Comparison of ENCODE assay signal across 1 cellular context in the genomic region with DNA sequence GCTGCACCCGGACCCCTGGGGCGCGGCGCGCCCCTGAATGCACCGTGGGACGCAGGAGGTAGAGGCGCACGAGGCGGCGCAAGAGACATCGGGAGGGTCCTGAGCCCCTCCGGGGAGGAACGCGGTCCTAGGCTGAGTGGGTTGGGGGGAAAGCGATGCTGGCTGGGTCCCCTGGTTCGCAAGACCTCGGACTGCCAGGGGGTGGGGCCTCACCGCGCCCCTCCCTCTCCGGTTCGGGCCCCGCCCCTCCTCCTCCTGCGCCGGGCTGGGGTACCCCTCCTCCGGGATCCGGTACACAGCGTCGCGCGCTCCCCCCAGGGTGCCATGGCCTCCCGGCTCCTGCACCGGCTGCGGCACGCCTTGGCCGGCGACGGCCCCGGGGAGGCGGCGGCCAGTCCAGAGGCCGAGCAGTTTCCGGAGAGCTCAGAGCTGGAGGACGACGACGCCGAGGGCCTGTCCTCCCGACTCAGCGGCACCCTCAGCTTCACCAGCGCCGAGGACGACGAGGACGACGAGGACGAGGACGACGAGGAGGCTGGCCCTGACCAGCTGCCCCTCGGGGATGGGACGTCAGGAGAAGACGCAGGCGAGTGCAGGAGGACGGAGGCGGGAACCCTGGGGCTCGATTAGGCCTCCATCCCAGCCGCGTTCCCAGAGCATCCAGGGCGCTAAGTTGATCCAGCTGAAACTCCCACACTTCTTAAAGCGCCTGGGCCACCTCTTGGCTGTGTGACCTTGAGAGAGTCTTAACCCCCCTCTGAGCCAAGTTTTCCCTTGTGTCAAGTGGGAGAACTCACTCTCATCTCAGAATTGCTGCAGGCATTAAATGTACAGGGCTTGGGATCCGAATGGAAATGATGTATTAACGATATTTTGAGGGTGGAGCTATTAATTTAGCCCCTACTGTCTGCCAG.
TF ChIP-seq lines count a peak whose summit lies in the region.

No MANE protein-coding gene starts in this region.

TF ChIP-seq in HEK293, 187 proteins besides CTCF, POLR2A, EP300 and RAD21 (continued from another document):
- TF ChIP-seq ZNF274 (IDR thresholded peaks at IDR 0.05; ENCODE audit: low read length), result no peak
- no peak for TF ChIP-seq ZNF274 (tag by site-specific recombination; IDR thresholded peaks at IDR 0.05; ENCODE audit: borderline replicate concordance)
- peak; percentile 53; the same call in 1 of the 2 replicates for TF ChIP-seq KLF8 (tag by site-specific recombination; IDR thresholded peaks at IDR 0.05)
- TF ChIP-seq, protein P1, sequence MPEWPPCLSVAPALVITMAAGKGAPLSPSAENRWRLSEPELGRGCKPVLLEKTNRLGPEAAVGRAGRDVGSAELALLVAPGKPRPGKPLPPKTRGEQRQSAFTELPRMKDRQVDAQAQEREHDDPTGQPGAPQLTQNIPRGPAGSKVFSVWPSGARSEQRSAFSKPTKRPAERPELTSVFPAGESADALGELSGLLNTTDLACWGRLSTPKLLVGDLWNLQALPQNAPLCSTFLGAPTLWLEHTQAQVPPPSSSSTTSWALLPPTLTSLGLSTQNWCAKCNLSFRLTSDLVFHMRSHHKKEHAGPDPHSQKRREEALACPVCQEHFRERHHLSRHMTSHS (tag by site-specific recombination; IDR thresholded peaks at IDR 0.05), result no peak
- TF ChIP-seq ZBTB10 (tag by site-specific recombination; IDR thresholded peaks at IDR 0.05), result peak; percentile 88
- TF ChIP-seq, protein P2, sequence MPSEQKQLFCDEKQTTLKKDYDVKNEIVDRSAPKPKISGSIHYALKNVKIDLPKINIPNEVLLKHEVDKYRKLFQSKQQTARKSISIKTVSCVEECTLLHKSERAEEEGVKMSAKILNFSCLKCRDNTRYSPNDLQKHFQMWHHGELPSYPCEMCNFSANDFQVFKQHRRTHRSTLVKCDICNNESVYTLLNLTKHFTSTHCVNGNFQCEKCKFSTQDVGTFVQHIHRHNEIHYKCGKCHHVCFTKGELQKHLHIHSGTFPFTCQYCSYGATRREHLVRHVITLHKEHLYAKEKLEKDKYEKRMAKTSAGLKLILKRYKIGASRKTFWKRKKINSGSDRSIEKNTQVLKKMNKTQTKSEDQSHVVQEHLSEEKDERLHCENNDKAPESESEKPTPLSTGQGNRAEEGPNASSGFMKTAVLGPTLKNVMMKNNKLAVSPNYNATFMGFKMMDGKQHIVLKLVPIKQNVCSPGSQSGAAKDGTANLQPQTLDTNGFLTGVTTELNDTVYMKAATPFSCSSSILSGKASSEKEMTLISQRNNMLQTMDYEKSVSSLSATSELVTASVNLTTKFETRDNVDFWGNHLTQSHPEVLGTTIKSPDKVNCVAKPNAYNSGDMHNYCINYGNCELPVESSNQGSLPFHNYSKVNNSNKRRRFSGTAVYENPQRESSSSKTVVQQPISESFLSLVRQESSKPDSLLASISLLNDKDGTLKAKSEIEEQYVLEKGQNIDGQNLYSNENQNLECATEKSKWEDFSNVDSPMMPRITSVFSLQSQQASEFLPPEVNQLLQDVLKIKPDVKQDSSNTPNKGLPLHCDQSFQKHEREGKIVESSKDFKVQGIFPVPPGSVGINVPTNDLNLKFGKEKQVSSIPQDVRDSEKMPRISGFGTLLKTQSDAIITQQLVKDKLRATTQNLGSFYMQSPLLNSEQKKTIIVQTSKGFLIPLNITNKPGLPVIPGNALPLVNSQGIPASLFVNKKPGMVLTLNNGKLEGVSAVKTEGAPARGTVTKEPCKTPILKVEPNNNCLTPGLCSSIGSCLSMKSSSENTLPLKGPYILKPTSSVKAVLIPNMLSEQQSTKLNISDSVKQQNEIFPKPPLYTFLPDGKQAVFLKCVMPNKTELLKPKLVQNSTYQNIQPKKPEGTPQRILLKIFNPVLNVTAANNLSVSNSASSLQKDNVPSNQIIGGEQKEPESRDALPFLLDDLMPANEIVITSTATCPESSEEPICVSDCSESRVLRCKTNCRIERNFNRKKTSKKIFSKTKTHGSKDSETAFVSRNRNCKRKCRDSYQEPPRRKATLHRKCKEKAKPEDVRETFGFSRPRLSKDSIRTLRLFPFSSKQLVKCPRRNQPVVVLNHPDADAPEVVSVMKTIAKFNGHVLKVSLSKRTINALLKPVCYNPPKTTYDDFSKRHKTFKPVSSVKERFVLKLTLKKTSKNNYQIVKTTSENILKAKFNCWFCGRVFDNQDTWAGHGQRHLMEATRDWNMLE (tag by site-specific recombination; conservative IDR thresholded peaks at IDR 0.05; ENCODE audit: low read depth), result no peak
- no peak for TF ChIP-seq ZNF23 (tag by site-specific recombination; IDR thresholded peaks at IDR 0.05; ENCODE audit: borderline replicate concordance)
- no peak for TF ChIP-seq ZNF324 (tag by site-specific recombination; IDR thresholded peaks at IDR 0.05)
- TF ChIP-seq ZSCAN30 (tag by site-specific recombination; IDR thresholded peaks at IDR 0.05), result no peak
- no peak for TF ChIP-seq ZNF660 (tag by site-specific recombination; IDR thresholded peaks at IDR 0.05)
- TF ChIP-seq ZNF747 (tag by site-specific recombination; IDR thresholded peaks at IDR 0.05), result no peak
- TF ChIP-seq GFI1B (tag by site-specific recombination; IDR thresholded peaks at IDR 0.05), result no peak
- peak; percentile 56; the same call in 1 of the 2 replicates for TF ChIP-seq SP2 (tag by site-specific recombination; IDR thresholded peaks at IDR 0.05)
- TF ChIP-seq ZNF549 (tag by site-specific recombination; IDR thresholded peaks at IDR 0.05), result no peak
- TF ChIP-seq ZNF561 (tag by site-specific recombination; IDR thresholded peaks at IDR 0.05; ENCODE audit: borderline replicate concordance), result peak; percentile 88; the same call in 1 of the 2 replicates
- TF ChIP-seq PRDM1 (tag by site-specific recombination; IDR thresholded peaks at IDR 0.05), result no peak
- TF ChIP-seq, protein P3, sequence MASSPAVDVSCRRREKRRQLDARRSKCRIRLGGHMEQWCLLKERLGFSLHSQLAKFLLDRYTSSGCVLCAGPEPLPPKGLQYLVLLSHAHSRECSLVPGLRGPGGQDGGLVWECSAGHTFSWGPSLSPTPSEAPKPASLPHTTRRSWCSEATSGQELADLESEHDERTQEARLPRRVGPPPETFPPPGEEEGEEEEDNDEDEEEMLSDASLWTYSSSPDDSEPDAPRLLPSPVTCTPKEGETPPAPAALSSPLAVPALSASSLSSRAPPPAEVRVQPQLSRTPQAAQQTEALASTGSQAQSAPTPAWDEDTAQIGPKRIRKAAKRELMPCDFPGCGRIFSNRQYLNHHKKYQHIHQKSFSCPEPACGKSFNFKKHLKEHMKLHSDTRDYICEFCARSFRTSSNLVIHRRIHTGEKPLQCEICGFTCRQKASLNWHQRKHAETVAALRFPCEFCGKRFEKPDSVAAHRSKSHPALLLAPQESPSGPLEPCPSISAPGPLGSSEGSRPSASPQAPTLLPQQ (tag by site-specific recombination; IDR thresholded peaks at IDR 0.05), result 0 out of 2 replicates have a peak, but pooled peaks have one; percentile 31
- peak; percentile 39 for TF ChIP-seq KLF1 (tag by site-specific recombination; IDR thresholded peaks at IDR 0.05)
- TF ChIP-seq ZNF473 (tag by site-specific recombination; IDR thresholded peaks at IDR 0.05), result no peak
- TF ChIP-seq PATZ1 (tag by site-specific recombination; IDR thresholded peaks at IDR 0.05), result peak; percentile 71; the same call in 1 of the 2 replicates
- TF ChIP-seq ZBTB8A (tag by site-specific recombination; IDR thresholded peaks at IDR 0.05), result peak; percentile 61
- TF ChIP-seq, protein P4, sequence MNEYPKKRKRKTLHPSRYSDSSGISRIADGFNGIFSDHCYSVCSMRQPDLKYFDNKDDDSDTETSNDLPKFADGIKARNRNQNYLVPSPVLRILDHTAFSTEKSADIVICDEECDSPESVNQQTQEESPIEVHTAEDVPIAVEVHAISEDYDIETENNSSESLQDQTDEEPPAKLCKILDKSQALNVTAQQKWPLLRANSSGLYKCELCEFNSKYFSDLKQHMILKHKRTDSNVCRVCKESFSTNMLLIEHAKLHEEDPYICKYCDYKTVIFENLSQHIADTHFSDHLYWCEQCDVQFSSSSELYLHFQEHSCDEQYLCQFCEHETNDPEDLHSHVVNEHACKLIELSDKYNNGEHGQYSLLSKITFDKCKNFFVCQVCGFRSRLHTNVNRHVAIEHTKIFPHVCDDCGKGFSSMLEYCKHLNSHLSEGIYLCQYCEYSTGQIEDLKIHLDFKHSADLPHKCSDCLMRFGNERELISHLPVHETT (tag by site-specific recombination; IDR thresholded peaks at IDR 0.05), result no peak
- TF ChIP-seq ZNF391 (tag by site-specific recombination; IDR thresholded peaks at IDR 0.05; ENCODE audit: borderline replicate concordance, low read depth), result no peak
- TF ChIP-seq ZBTB6 (tag by site-specific recombination; IDR thresholded peaks at IDR 0.05), result no peak; the same call in 1 of the 2 replicates
- TF ChIP-seq KLF9 (tag by site-specific recombination; IDR thresholded peaks at IDR 0.05; ENCODE audit: low read depth), result peak; percentile 84
- peak; percentile 68 for TF ChIP-seq ZIC2 (tag by site-specific recombination; IDR thresholded peaks at IDR 0.05)
- no peak for TF ChIP-seq ZNF514 (tag by site-specific recombination; IDR thresholded peaks at IDR 0.05)
- 0 out of 2 replicates have a peak, but pooled peaks have one; percentile 46 for TF ChIP-seq KLF17 (tag by site-specific recombination; IDR thresholded peaks at IDR 0.05)
- TF ChIP-seq, protein P5, sequence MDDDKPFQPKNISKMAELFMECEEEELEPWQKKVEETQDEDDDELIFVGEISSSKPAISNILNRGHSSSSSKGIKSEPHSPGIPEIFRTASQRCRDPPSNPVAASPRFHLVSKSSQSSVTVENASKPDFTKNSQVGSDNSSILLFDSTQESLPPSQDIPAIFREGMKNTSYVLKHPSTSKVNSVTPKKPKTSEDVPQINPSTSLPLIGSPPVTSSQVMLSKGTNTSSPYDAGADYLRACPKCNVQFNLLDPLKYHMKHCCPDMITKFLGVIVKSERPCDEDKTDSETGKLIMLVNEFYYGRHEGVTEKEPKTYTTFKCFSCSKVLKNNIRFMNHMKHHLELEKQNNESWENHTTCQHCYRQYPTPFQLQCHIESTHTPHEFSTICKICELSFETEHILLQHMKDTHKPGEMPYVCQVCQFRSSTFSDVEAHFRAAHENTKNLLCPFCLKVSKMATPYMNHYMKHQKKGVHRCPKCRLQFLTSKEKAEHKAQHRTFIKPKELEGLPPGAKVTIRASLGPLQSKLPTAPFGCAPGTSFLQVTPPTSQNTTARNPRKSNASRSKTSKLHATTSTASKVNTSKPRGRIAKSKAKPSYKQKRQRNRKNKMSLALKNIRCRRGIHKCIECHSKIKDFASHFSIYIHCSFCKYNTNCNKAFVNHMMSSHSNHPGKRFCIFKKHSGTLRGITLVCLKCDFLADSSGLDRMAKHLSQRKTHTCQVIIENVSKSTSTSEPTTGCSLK (tag by site-specific recombination; IDR thresholded peaks at IDR 0.05), result no peak
- TF ChIP-seq ZFHX2 (tag by site-specific recombination; conservative IDR thresholded peaks at IDR 0.05), result no peak
